In genomic region chr6:16472349-16473069, GRCh38 we compare ENCODE assay signal across 11 cellular contexts.
DNase-seq lines count a peak whose midpoint lies in the region; ATAC-seq and TF ChIP-seq lines count a peak whose summit lies in the region.
"Had no signal": no experiment of that assay in that cellular context is flagged by ENCODE, and none has a peak within 500 bp of the region (broad histone marks: within the 10 kb centered on the region; RNA-seq: fewer than 3 reads in every experiment).

No MANE protein-coding gene starts in this region.

- TF ChIP-seq CTCF in Caco-2 (IDR thresholded peaks at IDR 0.05; ENCODE audit: insufficient read depth in 1 of 2, low read depth in 1 of 2, low read length in 1 of 2, severe bottlenecking in 1 of 2, unreplicated experiment in 1 of 2) (no peak), body of pancreas (IDR thresholded peaks at IDR 0.05) (no peak), Calu3 (IDR thresholded peaks at IDR 0.05; ENCODE audit: unreplicated experiment) (no peak)

- no peak for TF ChIP-seq POLR2A in body of pancreas (IDR thresholded peaks at IDR 0.05)

- H3K27ac ChIP-seq in body of pancreas, result no peak overlapping the region
- H3K27ac ChIP-seq: prostate gland had no signal

- WGBS in body of pancreas, 2 donors, result 19 to 23% methylated on average over 3 of the region's 3 CpGs

- peak overlapping the region; percentile 28 for H3K4me3 Mint-ChIP-seq in Caco-2 (ENCODE audit: unreplicated experiment)
- H3K4me3 Mint-ChIP-seq in naive B cell, result no peak overlapping the region
- H3K4me3 Mint-ChIP-seq in Calu3 (ENCODE audit: low read depth, unreplicated experiment), result no peak overlapping the region

- BruUV-seq in Caco-2 (replicated peaks; lab: Mats Ljungman, UMichigan), result no TSS peak
- no TSS peak for BruUV-seq in Calu3 (replicated peaks; lab: Mats Ljungman, UMichigan)

- intact Hi-C loops in Caco-2 (cut with micrococcal nuclease; ENCODE audit: unreplicated experiment) (loop anchor here (5.0 kb wide), 1 partner anchor 40 kb away; no protein-coding TSS in a partner anchor), body of pancreas (cut with DNase I) (no loop called here), Calu3 (cut with micrococcal nuclease; ENCODE audit: unreplicated experiment) (no loop called here)

- CTCF ChIA-PET in Caco-2 (lab: Charles Lee), result interaction anchor here (1.0 to 1.6 kb wide), 3 partner anchors 8 to 289 kb away, joined by 3 to 4 read pairs (median 3); partner anchors contain the start of gene ATXN1
- CTCF ChIA-PET in Calu3 (lab: Charles Lee), result no interaction called here

- H3K27ac Mint-ChIP-seq in Caco-2 (ENCODE audit: unreplicated experiment) (peak overlapping the region; percentile 61), naive B cell (peak overlapping the region in 4 of 6 donors; percentile 57 to 97 (median 76)), Calu3 (ENCODE audit: unreplicated experiment) (no peak overlapping the region)

- H3K27me3 Mint-ChIP-seq in Caco-2 (ENCODE audit: insufficient read depth, unreplicated experiment) (no peaks in the 10 kb centered on the region), naive B cell (peaks cover 0 to 6% (median 2%) of the 10 kb centered on the region in 3 donors), Calu3 (ENCODE audit: unreplicated experiment) (no peaks in the 10 kb centered on the region)

- H3K27me3 ChIP-seq in Caco-2 (replicated peaks; ENCODE audit: control insufficient read depth, insufficient read depth, low read length), result no peaks in the 10 kb centered on the region
- H3K27me3 ChIP-seq in body of pancreas, result no peaks in the 10 kb centered on the region
- H3K27me3 ChIP-seq: dorsolateral prefrontal cortex had no signal

- no peaks in the 10 kb centered on the region for H3K9me3 ChIP-seq in Caco-2
- H3K9me3 ChIP-seq in body of pancreas, result no peaks in the 10 kb centered on the region
- H3K9me3 ChIP-seq: prostate gland had no signal

- POLR2A ChIA-PET in Caco-2 (lab: Charles Lee), result interaction anchor here (0.5 to 0.6 kb wide), 2 partner anchors 287 to 1001 kb away, joined by 3 to 5 read pairs; no protein-coding TSS in a partner anchor

- H3K4me1 ChIP-seq in Caco-2 (peaks cover 46% of the 10 kb centered on the region), body of pancreas (peaks cover 38% of the 10 kb centered on the region)
- H3K4me1 ChIP-seq: prostate gland had no signal

- H3K4me3 ChIP-seq in Caco-2 (ENCODE audit: low read depth, low read length), result no peak overlapping the region
- H3K4me3 ChIP-seq in body of pancreas, result no peak overlapping the region
- H3K4me3 ChIP-seq: dorsolateral prefrontal cortex, prostate gland had no signal

- ATAC-seq in HG02623 (IDR thresholded peaks at IDR 0.05; ENCODE audit: unreplicated experiment), result peak; percentile 6
- ATAC-seq in body of pancreas, result peak; percentile 58
- ATAC-seq in naive B cell (ENCODE audit: low read depth in 2 of 2), result no peak

- DNase-seq in Caco-2 (peak; percentile 46 to 60), body of pancreas (no peak), naive B cell (no peak), amygdala (lab: John Stamatoyannopoulos, UW) (no peak), Calu3 (no peak)
- DNase-seq in stimulated activated naive CD4-positive, alpha-beta T cell treated with Interleukin-2 at 50 U/mL for 16 hours (lab: John Stamatoyannopoulos, UW), result no peak
- DNase-seq in activated CD4-positive, alpha-beta T cell treated with anti-CD3 and anti-CD28 coated beads for 1 hour, result no peak
- DNase-seq: dorsolateral prefrontal cortex, NCI-H1048 had no signal

- H3K36me3 Mint-ChIP-seq in Caco-2 (ENCODE audit: insufficient read depth, unreplicated experiment) (no peaks in the 10 kb centered on the region), naive B cell (no peaks in the 10 kb centered on the region), Calu3 (ENCODE audit: insufficient read depth, unreplicated experiment) (no peaks in the 10 kb centered on the region)

- H3K9me3 Mint-ChIP-seq in Caco-2 (ENCODE audit: unreplicated experiment) (no peaks in the 10 kb centered on the region), naive B cell (no peaks in the 10 kb centered on the region), Calu3 (ENCODE audit: low read depth, unreplicated experiment) (no peaks in the 10 kb centered on the region)

- H3K4me1 Mint-ChIP-seq in Caco-2 (ENCODE audit: low read depth, unreplicated experiment) (peaks cover 34% of the 10 kb centered on the region), naive B cell (peaks cover 10 to 18% (median 13%) of the 10 kb centered on the region in 3 donors), Calu3 (ENCODE audit: low read depth, unreplicated experiment) (no peaks in the 10 kb centered on the region)

- H3K36me3 ChIP-seq in Caco-2 (ENCODE audit: control insufficient read depth, insufficient read depth, low read length) (no peaks in the 10 kb centered on the region), body of pancreas (replicated peaks in 1 of 2; ENCODE audit: insufficient read depth in 1 of 2, low read depth in 2 of 2) (no peaks in the 10 kb centered on the region)
- H3K36me3 ChIP-seq: prostate gland had no signal

Comparison
In these comparisons a context has a peak if more than half of its experiments do, and no peak if none do; other contexts are left out.
1. DNase-seq: peak in Caco-2 (2 of 2); none in body of pancreas (0 of 4), naive B cell (single experiment), amygdala (0 of 56), stimulated activated naive CD4-positive, alpha-beta T cell treated with Interleukin-2 at 50 U/mL for 16 hours (single experiment), Calu3 (single experiment) and activated CD4-positive, alpha-beta T cell treated with anti-CD3 and anti-CD28 coated beads for 1 hour (single experiment).
2. ATAC-seq: peak in HG02623 (single experiment) and body of pancreas (single experiment); none in naive B cell (0 of 2).